11 cellular contexts compared by ENCODE assay signal in the genomic region with DNA sequence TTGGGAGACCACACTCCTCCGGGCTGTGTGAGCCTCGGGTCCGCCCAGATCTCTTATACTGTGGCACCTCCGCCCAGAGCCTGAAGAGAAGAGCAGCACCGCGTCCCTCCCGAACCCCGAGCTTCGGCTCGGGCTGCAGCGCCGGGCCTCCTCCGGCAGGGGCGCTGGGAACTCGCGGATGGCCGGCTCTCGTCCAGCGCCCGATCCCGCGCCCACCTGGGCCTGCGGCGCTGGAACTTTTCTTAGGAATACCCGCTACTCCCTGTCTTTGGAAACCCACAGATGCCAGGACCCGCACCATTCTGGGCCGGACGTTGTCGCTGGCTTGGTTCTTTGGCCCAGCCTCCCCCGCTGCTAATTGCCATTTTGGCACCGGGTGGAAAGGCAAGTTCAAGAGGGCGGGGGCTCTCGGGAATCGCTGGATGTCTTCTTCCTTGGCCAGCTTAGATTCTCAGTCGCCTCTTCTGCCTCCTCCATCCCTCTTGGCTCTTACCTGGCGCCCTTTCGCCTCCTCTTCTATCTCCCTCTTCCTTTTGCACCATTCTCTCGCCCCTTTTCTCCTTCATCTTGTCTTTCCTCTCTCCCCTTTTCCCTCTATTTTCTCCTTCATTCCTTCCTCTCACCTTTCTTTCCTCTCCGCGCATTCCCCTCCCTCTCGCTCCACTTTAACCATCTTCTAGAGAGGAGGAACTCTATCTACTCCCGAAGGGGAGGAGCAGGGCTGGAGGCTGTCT. TPM values are rescaled to one million over a fixed set of nuclear protein-coding genes. Genes with fewer than 3 reads are reported as not detected.
DNase-seq lines count a peak whose midpoint lies in the region; ATAC-seq and TF ChIP-seq lines count a peak whose summit lies in the region.
"Had no signal": no experiment of that assay in that cellular context is flagged by ENCODE, and none has a peak within 500 bp of the region (broad histone marks: within the 10 kb centered on the region; RNA-seq: fewer than 3 reads in every experiment).

No MANE protein-coding gene starts in this region.

- no peak overlapping the region for H3K27ac ChIP-seq in foreskin keratinocyte

- ATAC-seq in foreskin keratinocyte = peak; percentile 59

- intact Hi-C loops in posterior cingulate gyrus (cut with DNase I) = no loop called here

- H3K27me3 ChIP-seq in foreskin keratinocyte = peaks cover 74% of the 10 kb centered on the region

- no peaks in the 10 kb centered on the region for H3K4me1 ChIP-seq in foreskin keratinocyte

- DNase-seq in NCI-H2227 (lab: John Stamatoyannopoulos, UW; ENCODE audit: unreplicated experiment) (peak; percentile 48), foreskin keratinocyte (no peak), posterior cingulate gyrus (peak in 6 of 10 donors; percentile 43 to 90 (median 50)), NCI-H1694 treated with DMSO at 0.1 percent for 48 hours (lab: John Stamatoyannopoulos, UW) (no peak), DMS114 treated with DMSO at 0.1 percent for 48 hours (lab: John Stamatoyannopoulos, UW; ENCODE audit: unreplicated experiment) (no peak), globus pallidus (ENCODE audit: low spot score) (no peak), NCI-H2081 (lab: John Stamatoyannopoulos, UW) (no peak)
- DNase-seq: MG63; stimulated activated CD4-positive, alpha-beta T cell treated with anti-CD3 and anti-CD28 coated beads, Interleukin-12 subunit alpha, Interleukin-12 subunit beta, amount 100 ng/mL, for 4 hours had no signal

- TF ChIP-seq CTCF in GM12874 (IDR thresholded peaks at IDR 0.05; ENCODE audit: insufficient read depth, low read depth, low read length) (peak; percentile 55), foreskin keratinocyte (conservative IDR thresholded peaks at IDR 0.05) (peak; percentile 57)

RNA-seq across cellular contexts. Expression of gene SORCS3, which starts 2.1 kb away (rescaled TPM):
- not detected in 2 replicates for total RNA-seq in foreskin keratinocyte
- polyA plus RNA-seq in foreskin keratinocyte = not detected in 2 replicates
- total RNA-seq: fibroblast of lung had no signal
- polyA plus RNA-seq: fibroblast of lung had no signal

Comparison
In these comparisons a context has a peak if more than half of its experiments do, and no peak if none do; other contexts are left out.
1. DNase-seq: peak in NCI-H2227 (single experiment) and posterior cingulate gyrus (6 of 10); none in foreskin keratinocyte (0 of 2), NCI-H1694 treated with DMSO at 0.1 percent for 48 hours (single experiment), DMS114 treated with DMSO at 0.1 percent for 48 hours (single experiment), globus pallidus (single experiment) and NCI-H2081 (0 of 2).